ENCODE assay signal across 7 cellular contexts in genomic region chr12:65335021-65335714, GRCh38. TPM values are rescaled to one million over a fixed set of nuclear protein-coding genes. Genes with fewer than 3 reads are reported as not detected.
DNase-seq lines count a peak whose midpoint lies in the region; ATAC-seq and TF ChIP-seq lines count a peak whose summit lies in the region.

No MANE protein-coding gene starts in this region.

- peak overlapping the region in 3 of 4 donors; percentile 4 to 21 (median 19) for H3K27ac ChIP-seq in transverse colon
- no peak overlapping the region for H3K27ac ChIP-seq in naive thymus-derived CD4-positive, alpha-beta T cell (ENCODE audit: low read depth, low read length)
- H3K27ac ChIP-seq in CD4-positive, alpha-beta memory T cell (ENCODE audit: low read depth, low read length): no peak overlapping the region

- peak; percentile 67 for DNase-seq in HFFc6
- DNase-seq in astrocyte of the spinal cord (ENCODE audit: low read depth, low spot score): peak; percentile 91
- DNase-seq in kidney epithelial cell (ENCODE audit: low read depth): peak; percentile 76
- no peak for DNase-seq in transverse colon
- DNase-seq in naive thymus-derived CD4-positive, alpha-beta T cell: no peak
- no peak for DNase-seq in CD4-positive, alpha-beta memory T cell
- no peak for DNase-seq in D341Med (ENCODE audit: low spot score)

- no peaks in the 10 kb centered on the region for H3K9me3 ChIP-seq in transverse colon
- no peaks in the 10 kb centered on the region for H3K9me3 ChIP-seq in naive thymus-derived CD4-positive, alpha-beta T cell (ENCODE audit: control insufficient read depth in 2 of 3, low read length in 3 of 3)
- H3K9me3 ChIP-seq in CD4-positive, alpha-beta memory T cell (ENCODE audit: control insufficient read depth in 1 of 2, low read length in 2 of 2): no peaks in the 10 kb centered on the region

- TF ChIP-seq EP300 in transverse colon (IDR thresholded peaks at IDR 0.05; ENCODE audit: low read depth): no peak

- H3K27me3 ChIP-seq in kidney epithelial cell (ENCODE audit: control insufficient read depth, insufficient read depth, low read length): no peaks in the 10 kb centered on the region
- no peaks in the 10 kb centered on the region for H3K27me3 ChIP-seq in transverse colon
- H3K27me3 ChIP-seq in naive thymus-derived CD4-positive, alpha-beta T cell (ENCODE audit: control insufficient read depth in 2 of 2, insufficient read depth in 2 of 2, low read length in 2 of 2): no peaks in the 10 kb centered on the region
- no peaks in the 10 kb centered on the region for H3K27me3 ChIP-seq in CD4-positive, alpha-beta memory T cell (ENCODE audit: insufficient read depth, low read length)

- ATAC-seq in naive thymus-derived CD4-positive, alpha-beta T cell: no peak

- WGBS in transverse colon (ENCODE audit: low coverage in 1 of 2), 2 donors: 50 to 54% methylated on average over 1 to 5 of the region's 5 CpGs

- CTCF ChIA-PET in naive thymus-derived CD4-positive, alpha-beta T cell (lab: Charles Lee): no interaction called here
- CTCF ChIA-PET in CD4-positive, alpha-beta memory T cell (lab: Charles Lee; ENCODE audit: partially characterized antibody): no interaction called here

- peak overlapping the region; percentile 34 for H3K4me3 Mint-ChIP-seq in HFFc6
- H3K4me3 Mint-ChIP-seq in naive thymus-derived CD4-positive, alpha-beta T cell: no peak overlapping the region
- no peak overlapping the region for H3K4me3 Mint-ChIP-seq in CD4-positive, alpha-beta memory T cell

- H3K4me3 ChIP-seq in astrocyte of the spinal cord (ENCODE audit: low read depth, low read length) (no peak overlapping the region), kidney epithelial cell (ENCODE audit: low read depth, low read length) (no peak overlapping the region), transverse colon (no peak overlapping the region)
- no peak overlapping the region for H3K4me3 ChIP-seq in naive thymus-derived CD4-positive, alpha-beta T cell (ENCODE audit: low read length)
- H3K4me3 ChIP-seq in CD4-positive, alpha-beta memory T cell (ENCODE audit: low read length in 2 of 2): no peak overlapping the region

- H3K9me3 Mint-ChIP-seq in HFFc6: no peaks in the 10 kb centered on the region
- H3K9me3 Mint-ChIP-seq in naive thymus-derived CD4-positive, alpha-beta T cell: peaks cover 0 to 4% (median 0%) of the 10 kb centered on the region in 11 donors
- H3K9me3 Mint-ChIP-seq in CD4-positive, alpha-beta memory T cell: peaks cover 0 to 3% (median 0%) of the 10 kb centered on the region in 8 donors

- no peaks in the 10 kb centered on the region; the same call in 1 of the 2 replicates for H3K27me3 Mint-ChIP-seq in HFFc6 (ENCODE audit: insufficient read depth)
- H3K27me3 Mint-ChIP-seq in naive thymus-derived CD4-positive, alpha-beta T cell: peaks cover 5 to 42% (median 20%) of the 10 kb centered on the region in 5 donors
- peaks cover 7 to 13% of the 10 kb centered on the region in 2 donors for H3K27me3 Mint-ChIP-seq in CD4-positive, alpha-beta memory T cell

- peaks cover 63% of the 10 kb centered on the region for H3K4me1 Mint-ChIP-seq in HFFc6 (ENCODE audit: low read depth)
- no peaks in the 10 kb centered on the region for H3K4me1 Mint-ChIP-seq in naive thymus-derived CD4-positive, alpha-beta T cell
- no peaks in the 10 kb centered on the region for H3K4me1 Mint-ChIP-seq in CD4-positive, alpha-beta memory T cell

- peaks cover 58% of the 10 kb centered on the region for H3K36me3 Mint-ChIP-seq in HFFc6 (ENCODE audit: low read depth)
- peaks cover 0 to 3% (median 0%) of the 10 kb centered on the region in 5 donors for H3K36me3 Mint-ChIP-seq in naive thymus-derived CD4-positive, alpha-beta T cell
- H3K36me3 Mint-ChIP-seq in CD4-positive, alpha-beta memory T cell: no peaks in the 10 kb centered on the region

- no peaks in the 10 kb centered on the region for H3K36me3 ChIP-seq in kidney epithelial cell (ENCODE audit: control insufficient read depth, insufficient read depth, low read length)
- no peaks in the 10 kb centered on the region for H3K36me3 ChIP-seq in transverse colon
- H3K36me3 ChIP-seq in naive thymus-derived CD4-positive, alpha-beta T cell (ENCODE audit: control insufficient read depth in 2 of 3, insufficient read depth in 3 of 3, low read length in 3 of 3): no peaks in the 10 kb centered on the region
- H3K36me3 ChIP-seq in CD4-positive, alpha-beta memory T cell (ENCODE audit: insufficient read depth, low read length): no peaks in the 10 kb centered on the region

- TF ChIP-seq CTCF in HFFc6 (IDR thresholded peaks at IDR 0.05) (no peak), astrocyte of the spinal cord (IDR thresholded peaks at IDR 0.05; ENCODE audit: low read depth, low read length) (no peak), kidney epithelial cell (IDR thresholded peaks at IDR 0.05; ENCODE audit: insufficient read depth, low read length, poor library complexity, severe bottlenecking) (no peak), transverse colon (IDR thresholded peaks at IDR 0.05) (no peak)

- in situ Hi-C loops in astrocyte of the spinal cord (cut with HindIII; ENCODE audit: low sequenced_read_pairs) (no loop called here), transverse colon (cut with MboI; ENCODE audit: low pct_ligation_motif_present in 1 of 4, low pct_unique_long_range_greater_than_20kb in 1 of 4, low sequenced_read_pairs in 3 of 4) (no loop called here)

- H3K27ac Mint-ChIP-seq in HFFc6: peak overlapping the region; percentile 60
- H3K27ac Mint-ChIP-seq in naive thymus-derived CD4-positive, alpha-beta T cell: no peak overlapping the region
- no peak overlapping the region for H3K27ac Mint-ChIP-seq in CD4-positive, alpha-beta memory T cell

- intact Hi-C loops in transverse colon (cut with DNase I; ENCODE audit: low total_unique reads): loop anchor here (10.0 kb wide), 1 partner anchor 860 kb away; no protein-coding TSS in a partner anchor
- intact Hi-C loops in naive thymus-derived CD4-positive, alpha-beta T cell (cut with micrococcal nuclease): no loop called here
- intact Hi-C loops in CD4-positive, alpha-beta memory T cell (cut with micrococcal nuclease): no loop called here

- TF ChIP-seq POLR2A in transverse colon (IDR thresholded peaks at IDR 0.05): no peak

- H3K4me1 ChIP-seq in transverse colon: peaks cover 0 to 4% (median 0%) of the 10 kb centered on the region in 4 donors
- H3K4me1 ChIP-seq in naive thymus-derived CD4-positive, alpha-beta T cell (ENCODE audit: control insufficient read depth in 2 of 2, insufficient read depth in 2 of 2, low read length in 2 of 2): no peaks in the 10 kb centered on the region
- H3K4me1 ChIP-seq in CD4-positive, alpha-beta memory T cell (ENCODE audit: insufficient read depth, low read length): no peaks in the 10 kb centered on the region

- POLR2A ChIA-PET in naive thymus-derived CD4-positive, alpha-beta T cell (lab: Charles Lee): no interaction called here
- POLR2A ChIA-PET in CD4-positive, alpha-beta memory T cell (lab: Charles Lee; ENCODE audit: partially characterized antibody): no interaction called here

RNA-seq across cellular contexts. Expression of gene MSRB3, which starts 56.7 kb away (rescaled TPM):
- 100 to 1,000 TPM; 108 to 143 (median 127) TPM for total RNA-seq in HFFc6 (2021; fragmentation: NEBNext Ultra II Directional; extraction: Animal tissue kit (Norgen Biotek cat#: 25700))
- total RNA-seq in kidney epithelial cell (17.8 and 18.3 TPM in 2 replicates), transverse colon (10 to 100 TPM; 21.7 to 56.9 (median 26.4) TPM)
- 1 to 10 TPM in 1 of 5 experiments, under 1 TPM in 1, not detected in 3; 0.37 to 1.8 TPM for total RNA-seq in naive thymus-derived CD4-positive, alpha-beta T cell
- polyA plus RNA-seq in naive thymus-derived CD4-positive, alpha-beta T cell: not detected
- not detected for total RNA-seq in CD4-positive, alpha-beta memory T cell
- not detected for polyA plus RNA-seq in CD4-positive, alpha-beta memory T cell

Comparison
In these comparisons a context has a peak if more than half of its experiments do, and no peak if none do; other contexts are left out.
1. DNase-seq: peak in HFFc6 (single experiment), astrocyte of the spinal cord (single experiment) and kidney epithelial cell (single experiment); none in transverse colon (single experiment), naive thymus-derived CD4-positive, alpha-beta T cell (0 of 9), CD4-positive, alpha-beta memory T cell (0 of 5) and D341Med (single experiment).
2. H3K27ac ChIP-seq: peak in transverse colon (3 of 4); none in naive thymus-derived CD4-positive, alpha-beta T cell (single experiment) and CD4-positive, alpha-beta memory T cell (single experiment).